9 cellular contexts compared by ENCODE assay signal in genomic region chr7:151082151-151083070, GRCh38. TPM values are rescaled to one million over a fixed set of nuclear protein-coding genes. Genes with fewer than 3 reads are reported as not detected.
DNase-seq lines count a peak whose midpoint lies in the region; ATAC-seq, FAIRE-seq and TF ChIP-seq lines count a peak whose summit lies in the region.
"Had no signal": no experiment of that assay in that cellular context is flagged by ENCODE, and none has a peak within 500 bp of the region (broad histone marks: within the 10 kb centered on the region; RNA-seq: fewer than 3 reads in every experiment).

No MANE protein-coding gene starts in this region.

- no peak overlapping the region for H2AFZ ChIP-seq in OCI-LY1 (ENCODE audit: low read length)
- no peak overlapping the region for H2AFZ ChIP-seq in neural progenitor cell (replicated peaks)

- no peak for TF ChIP-seq POLR2A in GM12891 (IDR thresholded peaks at IDR 0.05; ENCODE audit: low read depth, low read length)

- H3K4me1 ChIP-seq in OCI-LY1 (ENCODE audit: insufficient read depth, low read length, severe bottlenecking) (peaks cover 62% of the 10 kb centered on the region), endocrine pancreas (ENCODE audit: control insufficient read depth, insufficient read depth, low read length) (no peaks in the 10 kb centered on the region), neural progenitor cell (peaks cover 38% of the 10 kb centered on the region)

- H3K79me2 ChIP-seq in OCI-LY1 (ENCODE audit: insufficient read depth, low read length), result no peaks in the 10 kb centered on the region
- peaks cover 33% of the 10 kb centered on the region for H3K79me2 ChIP-seq in neural progenitor cell (ENCODE audit: low read depth)

- FAIRE-seq in GM12891 (lab: Jason Lieb, UNC), result no peak
- FAIRE-seq: endometrium had no signal

- no peaks in the 10 kb centered on the region for H3K27me3 ChIP-seq in CD4-positive, alpha-beta T cell (ENCODE audit: control insufficient read depth, insufficient read depth, low read length)
- H3K27me3 ChIP-seq in OCI-LY1 (ENCODE audit: insufficient read depth, low read length), result 0 out of 2 replicates have a peak, but pooled peaks cover 5% of the 10 kb centered on the region
- H3K27me3 ChIP-seq in endocrine pancreas (ENCODE audit: control insufficient read depth, insufficient read depth, low read length), result no peaks in the 10 kb centered on the region
- H3K27me3 ChIP-seq in neural progenitor cell, result peaks cover 10% of the 10 kb centered on the region

- H3K27ac Mint-ChIP-seq in CD4-positive, alpha-beta T cell, result peak overlapping the region; percentile 85
- no peak overlapping the region for H3K27ac Mint-ChIP-seq in neural progenitor cell

- no peaks in the 10 kb centered on the region for H3K9me3 ChIP-seq in CD4-positive, alpha-beta T cell (ENCODE audit: control insufficient read depth, low read length)
- H3K9me3 ChIP-seq in OCI-LY1 (ENCODE audit: low read length) (no peaks in the 10 kb centered on the region), endocrine pancreas (ENCODE audit: control insufficient read depth, low read length) (no peaks in the 10 kb centered on the region), neural progenitor cell (ENCODE audit: low read depth) (no peaks in the 10 kb centered on the region)

- H4K20me1 ChIP-seq in OCI-LY1 (ENCODE audit: insufficient read depth, low read length) (no peaks in the 10 kb centered on the region), neural progenitor cell (ENCODE audit: low read depth) (peaks cover 34% of the 10 kb centered on the region)

- peak overlapping the region; percentile 63 for H3K27ac ChIP-seq in CD4-positive, alpha-beta T cell (ENCODE audit: low read depth, low read length)
- H3K27ac ChIP-seq in OCI-LY1 (ENCODE audit: low read depth, low read length, poor library complexity, severe bottlenecking) (peak overlapping the region; percentile 64), neural progenitor cell (no peak overlapping the region)

- intact Hi-C loops in CD4-positive, alpha-beta T cell (cut with DNase I, micrococcal nuclease), result loop anchor here (1.0 to 10.0 kb wide), 5 partner anchors 24 to 1370 kb away; partner anchors contain the start of genes ABCB8 (in 1 of the 2), KCNH2 (in 1 of the 2) and ZNF862 (in 1 of the 2)
- intact Hi-C loops in head of caudate nucleus (cut with DNase I), result no loop called here

- peak overlapping the region; percentile 90 for H3K4me2 ChIP-seq in OCI-LY1 (ENCODE audit: low read length)
- H3K4me2 ChIP-seq in neural progenitor cell, result peak overlapping the region; percentile 86

- no peaks in the 10 kb centered on the region for H3K9me3 Mint-ChIP-seq in CD4-positive, alpha-beta T cell
- no peaks in the 10 kb centered on the region for H3K9me3 Mint-ChIP-seq in neural progenitor cell

- no peak for ATAC-seq in CD4-positive, alpha-beta T cell (ENCODE audit: poor library complexity)
- no peak for ATAC-seq in GM19463 (IDR thresholded peaks at IDR 0.05; ENCODE audit: unreplicated experiment)

- H3K4me3 Mint-ChIP-seq in CD4-positive, alpha-beta T cell, result peak overlapping the region; percentile 90
- H3K4me3 Mint-ChIP-seq in neural progenitor cell, result peak overlapping the region; percentile 88

- H3F3A ChIP-seq in OCI-LY1 (ENCODE audit: insufficient read depth, low read length), result peaks cover 4% of the 10 kb centered on the region; the same call in 1 of the 2 replicates
- peaks cover 65% of the 10 kb centered on the region for H3F3A ChIP-seq in neural progenitor cell (ENCODE audit: low read depth)

- H3K4me1 Mint-ChIP-seq in CD4-positive, alpha-beta T cell (ENCODE audit: low read depth), result peaks cover 48% of the 10 kb centered on the region
- H3K4me1 Mint-ChIP-seq in neural progenitor cell, result peaks cover 37% of the 10 kb centered on the region

- CTCF ChIA-PET in CD4-positive, alpha-beta T cell (lab: Charles Lee), result interaction anchor here (0.7 to 2.6 kb wide), 5 partner anchors 22 to 120 kb away, joined by 3 to 11 read pairs (median 6); partner anchors contain the start of gene ABCB8

- no peaks in the 10 kb centered on the region for H3K9me2 ChIP-seq in OCI-LY1 (ENCODE audit: low read depth, low read length)

- H3K36me3 ChIP-seq in OCI-LY1 (ENCODE audit: insufficient read depth, low read length), result peaks cover 4% of the 10 kb centered on the region; the same call in 1 of the 2 replicates
- no peaks in the 10 kb centered on the region for H3K36me3 ChIP-seq in endocrine pancreas (ENCODE audit: control insufficient read depth, insufficient read depth, low read length)
- H3K36me3 ChIP-seq in neural progenitor cell, result no peaks in the 10 kb centered on the region

- peak overlapping the region; percentile 92 for H3K9ac ChIP-seq in OCI-LY1 (ENCODE audit: low read length)
- peak overlapping the region; percentile 42 for H3K9ac ChIP-seq in endocrine pancreas (ENCODE audit: control insufficient read depth, insufficient read depth, low read length)
- H3K9ac ChIP-seq in neural progenitor cell, result peak overlapping the region; percentile 36

- POLR2A ChIA-PET in CD4-positive, alpha-beta T cell (lab: Charles Lee), result interaction anchor here (0.6 to 1.6 kb wide), 3 partner anchors 25 to 65 kb away, joined by 4 to 8 read pairs (median 5); partner anchors contain the start of genes ABCB8 and CDK5

- no peak for TF ChIP-seq CTCF in CD4-positive, alpha-beta T cell (IDR thresholded peaks at IDR 0.05)
- TF ChIP-seq CTCF in OCI-LY1 (IDR thresholded peaks at IDR 0.05; ENCODE audit: low read length) (no peak), neural progenitor cell (IDR thresholded peaks at IDR 0.05) (no peak)

- no peak for DNase-seq in CD4-positive, alpha-beta T cell
- DNase-seq in neural progenitor cell (ENCODE audit: low spot score), result no peak
- no peak for DNase-seq in NOMO-1 treated with dmso at 0.1 percent for 144 hours (lab: John Stamatoyannopoulos, UW; ENCODE audit: unreplicated experiment)
- DNase-seq in head of caudate nucleus, result no peak
- no peak for DNase-seq in GM12891 (ENCODE audit: insufficient read length, low spot score)

- H3K4me3 ChIP-seq in OCI-LY1 (ENCODE audit: low read depth, low read length, poor library complexity, severe bottlenecking) (peak overlapping the region; percentile 82), endocrine pancreas (ENCODE audit: control insufficient read depth, insufficient read depth, low read length) (no peak overlapping the region), neural progenitor cell (peak overlapping the region; percentile 96)

- peaks cover 18% of the 10 kb centered on the region for H3K36me3 Mint-ChIP-seq in CD4-positive, alpha-beta T cell (ENCODE audit: low read depth)
- peaks cover 4% of the 10 kb centered on the region for H3K36me3 Mint-ChIP-seq in neural progenitor cell

- peaks cover 4% of the 10 kb centered on the region for H3K27me3 Mint-ChIP-seq in CD4-positive, alpha-beta T cell
- H3K27me3 Mint-ChIP-seq in neural progenitor cell (ENCODE audit: insufficient read depth, low read depth), result peaks cover 18% of the 10 kb centered on the region

TF ChIP-seq in GM12891, 5 proteins besides CTCF, POLR2A, EP300 and RAD21:
- TF ChIP-seq PAX5 (IDR thresholded peaks at IDR 0.05; ENCODE audit: insufficient read depth, low read length, severe bottlenecking), result no peak
- TF ChIP-seq POLR2AphosphoS5 (IDR thresholded peaks at IDR 0.05; ENCODE audit: low read depth, low read length), result no peak
- no peak for TF ChIP-seq TAF1 (IDR thresholded peaks at IDR 0.05; ENCODE audit: low read depth, low read length)
- no peak for TF ChIP-seq SPI1 (IDR thresholded peaks at IDR 0.05; ENCODE audit: low read depth, low read length)
- no peak for TF ChIP-seq POU2F2 (IDR thresholded peaks at IDR 0.05; ENCODE audit: low read depth, low read length)

RNA-seq across cellular contexts. Expression of gene TMUB1, which starts 0.9 kb away (rescaled TPM):
- 10 to 100 TPM; 44.5 to 46.6 TPM for total RNA-seq in CD4-positive, alpha-beta T cell
- total RNA-seq in neural progenitor cell (ENCODE audit: low replicate concordance), result 6.0 and 49.4 TPM in 2 replicates
- 39.5 TPM for polyA plus RNA-seq in GM12891 (2012; ENCODE audit: low read depth, missing spikeins)

RNA-seq across cellular contexts. Expression of gene FASTK, which starts 1.8 kb away (rescaled TPM):
- 10 to 100 TPM; 82.2 to 84.2 TPM for total RNA-seq in CD4-positive, alpha-beta T cell
- 22.4 and 71.0 TPM in 2 replicates for total RNA-seq in neural progenitor cell (ENCODE audit: low replicate concordance)
- polyA plus RNA-seq in GM12891 (2012; ENCODE audit: low read depth, missing spikeins), result 58.3 TPM

RNA-seq across cellular contexts. Expression of gene AGAP3, which starts 3.9 kb away (rescaled TPM):
- total RNA-seq in CD4-positive, alpha-beta T cell, result 10 to 100 TPM; 43.2 to 44.6 TPM
- 38.9 and 73.0 TPM in 2 replicates for total RNA-seq in neural progenitor cell (ENCODE audit: low replicate concordance)
- 21.4 TPM for polyA plus RNA-seq in GM12891 (2012; ENCODE audit: low read depth, missing spikeins)

RNA-seq across cellular contexts. Expression of gene SLC4A2, which starts 23.0 kb away (rescaled TPM):
- 10 to 100 TPM; 27.1 to 31.4 TPM for total RNA-seq in CD4-positive, alpha-beta T cell
- 26.1 and 85.7 TPM in 2 replicates for total RNA-seq in neural progenitor cell (ENCODE audit: low replicate concordance)
- polyA plus RNA-seq in GM12891 (2012; ENCODE audit: low read depth, missing spikeins), result 34.9 TPM

RNA-seq across cellular contexts. Expression of gene CDK5, which starts 24.7 kb away (rescaled TPM):
- total RNA-seq in CD4-positive, alpha-beta T cell, result 1 to 10 TPM; 3.1 to 3.5 TPM
- total RNA-seq in neural progenitor cell (ENCODE audit: low replicate concordance), result 8.1 and 10.3 TPM in 2 replicates
- polyA plus RNA-seq in GM12891 (2012; ENCODE audit: low read depth, missing spikeins), result 14.4 TPM

Comparison
In these comparisons a context has a peak if more than half of its experiments do, and no peak if none do; other contexts are left out.
1. H3K9ac ChIP-seq: peak in every context shown above with its lines; median percentile 92 in OCI-LY1; 42 in endocrine pancreas; 36 in neural progenitor cell.